8 cellular contexts compared by ENCODE assay signal in the genomic region with DNA sequence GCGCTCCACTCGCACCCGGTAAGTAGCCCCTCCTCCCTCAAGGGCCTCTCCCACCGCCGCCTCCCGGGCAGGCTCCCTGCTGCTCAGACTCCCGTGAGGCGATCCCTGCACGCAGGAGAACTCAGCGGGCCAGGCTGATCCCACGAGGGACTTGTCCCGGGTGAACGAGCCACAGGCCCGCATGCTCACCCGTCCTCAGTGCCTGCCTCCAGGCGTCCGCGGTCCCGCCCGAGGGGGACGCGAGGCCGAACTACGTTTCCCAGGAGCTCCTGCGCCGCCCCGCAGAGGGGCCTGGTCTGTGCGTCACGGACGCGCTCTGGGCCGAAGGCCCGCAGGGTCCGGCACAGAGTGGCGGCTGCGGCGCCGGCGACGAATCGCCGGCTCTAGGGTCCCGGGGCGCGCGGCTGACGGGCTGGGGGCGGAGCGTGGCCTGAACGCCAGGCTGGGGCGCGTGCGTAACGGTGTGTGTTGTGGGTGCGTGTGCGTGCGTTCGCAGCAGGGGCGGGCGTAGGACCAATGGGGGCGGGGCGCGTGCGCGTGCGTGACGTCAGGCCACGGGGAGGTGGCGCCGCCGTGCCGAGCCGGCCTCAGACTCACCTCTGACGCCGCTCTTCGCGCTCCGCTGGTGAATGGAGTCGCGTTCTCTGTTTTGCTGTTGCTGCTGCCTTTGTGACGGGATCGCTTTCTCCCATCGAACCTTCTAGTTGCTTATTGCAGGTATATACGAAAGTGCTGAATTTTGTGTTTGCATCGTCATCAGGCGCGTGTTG. TPM values are rescaled to one million over a fixed set of nuclear protein-coding genes. Genes with fewer than 3 reads are reported as not detected.
DNase-seq lines count a peak whose midpoint lies in the region; FAIRE-seq and TF ChIP-seq lines count a peak whose summit lies in the region.

Gene ZNF10 (plus strand): TSS at position 590 of the 770 bp plus-strand sequence. CDS start 13,866 bp downstream, outside the sequence.
Gene ZNF891 (minus strand): TSS at position 237 of the 770 bp plus-strand sequence. CDS start 8,356 bp downstream, outside the sequence.

- H3K4me1 ChIP-seq in HAP-1 (peaks cover 2% of the 10 kb centered on the region), MM.1S (ENCODE audit: low read length) (no peaks in the 10 kb centered on the region), SJSA1 (replicated peaks) (no peaks in the 10 kb centered on the region)

- H3K79me2 ChIP-seq in MM.1S (ENCODE audit: low read length), result no peaks in the 10 kb centered on the region

- H3K27ac Mint-ChIP-seq in activated naive CD4-positive, alpha-beta T cell treated with anti-CD3 and anti-CD28 coated beads, Interleukin-2, amount 10 ng/mL, durations not matched to agents 7 days and 5 days, result peak within 1 kb of the TSS; percentile 100

- peaks cover 3% of the 10 kb centered on the region; the same call in 1 of the 2 replicates for H3K36me3 ChIP-seq in HAP-1 (replicated peaks)
- H3K36me3 ChIP-seq in MM.1S (replicated peaks; ENCODE audit: insufficient read depth, low read length), result no peaks in the 10 kb centered on the region
- H3K36me3 ChIP-seq in SJSA1, result no peaks in the 10 kb centered on the region

- peak within 1 kb of the TSS; percentile 86; the same call in 1 of the 2 replicates for H3K27ac ChIP-seq in MM.1S (ENCODE audit: low read length)
- H3K27ac ChIP-seq in SJSA1, result peak within 1 kb of the TSS; percentile 28; the same call in 1 of the 2 replicates

- peak; percentile 31 for FAIRE-seq in G401.6 (lab: Jason Lieb, UNC)

- peak within 1 kb of the TSS; percentile 89 for H3K4me3 ChIP-seq in HAP-1
- H3K4me3 ChIP-seq in MM.1S (ENCODE audit: low read length), result peak within 1 kb of the TSS; percentile 65
- H3K4me3 ChIP-seq in SJSA1, result peak within 1 kb of the TSS; percentile 41

- in situ Hi-C loops in HAP-1 (cut with MboI; ENCODE audit: low sequenced_read_pairs), result no loop called here

- peaks cover 24% of the 10 kb centered on the region for H3K4me1 Mint-ChIP-seq in activated naive CD4-positive, alpha-beta T cell treated with anti-CD3 and anti-CD28 coated beads, Interleukin-2, amount 10 ng/mL, durations not matched to agents 7 days and 5 days

- peak within 1 kb of the TSS; percentile 52 for H3K4me2 ChIP-seq in MM.1S (ENCODE audit: low read depth, low read length)

- TF ChIP-seq CTCF in MM.1S (IDR thresholded peaks at IDR 0.05; ENCODE audit: low read length), result no peak

- no peaks in the 10 kb centered on the region for H3K27me3 Mint-ChIP-seq in activated naive CD4-positive, alpha-beta T cell treated with anti-CD3 and anti-CD28 coated beads, Interleukin-2, amount 10 ng/mL, durations not matched to agents 7 days and 5 days

- H3K4me3 Mint-ChIP-seq in activated naive CD4-positive, alpha-beta T cell treated with anti-CD3 and anti-CD28 coated beads, Interleukin-2, amount 10 ng/mL, durations not matched to agents 7 days and 5 days, result peak within 1 kb of the TSS; percentile 96

- no peaks in the 10 kb centered on the region for H3K9me2 ChIP-seq in MM.1S (replicated peaks; ENCODE audit: insufficient read depth, low read length)

- no peaks in the 10 kb centered on the region for H4K20me1 ChIP-seq in MM.1S (ENCODE audit: insufficient read depth, low read length)

- H3K9ac ChIP-seq in MM.1S (ENCODE audit: low read length), result peak within 1 kb of the TSS; percentile 51; the same call in 1 of the 2 replicates

- H3F3A ChIP-seq in MM.1S (ENCODE audit: insufficient read depth, low read length), result 0 out of 2 replicates have a peak, but pooled peaks cover 5% of the 10 kb centered on the region

- peak; percentile 87 to 97 for DNase-seq in HAP-1 (ENCODE audit: low spot score in 2 of 2)
- DNase-seq in MM.1S, result peak; percentile 79
- peak; percentile 56 to 61 for DNase-seq in SJSA1 (ENCODE audit: low read depth in 1 of 2, low spot score in 2 of 2)
- peak; percentile 96 for DNase-seq in activated naive CD4-positive, alpha-beta T cell treated with anti-CD3 and anti-CD28 coated beads, Interleukin-2, amount 10 ng/mL, durations not matched to agents 7 days and 5 days
- DNase-seq in germinal center (ENCODE audit: low spot score), result peak; percentile 89
- peak; percentile 76 for DNase-seq in non-pigmented ciliary epithelial cell (ENCODE audit: low read depth)
- peak; percentile 92 for DNase-seq in superior temporal gyrus (ENCODE audit: extremely low spot score)

- H3K27me3 ChIP-seq in HAP-1 (ENCODE audit: low read depth) (no peaks in the 10 kb centered on the region), MM.1S (replicated peaks; ENCODE audit: insufficient read depth, low read length) (no peaks in the 10 kb centered on the region), SJSA1 (replicated peaks) (no peaks in the 10 kb centered on the region)

- peaks cover 62% of the 10 kb centered on the region for H3K36me3 Mint-ChIP-seq in activated naive CD4-positive, alpha-beta T cell treated with anti-CD3 and anti-CD28 coated beads, Interleukin-2, amount 10 ng/mL, durations not matched to agents 7 days and 5 days

- H3K9me3 Mint-ChIP-seq in activated naive CD4-positive, alpha-beta T cell treated with anti-CD3 and anti-CD28 coated beads, Interleukin-2, amount 10 ng/mL, durations not matched to agents 7 days and 5 days, result peaks cover 38% of the 10 kb centered on the region

- peak within 1 kb of the TSS; percentile 84 for H2AFZ ChIP-seq in MM.1S (ENCODE audit: low read length)

- CTCF ChIA-PET in activated naive CD4-positive, alpha-beta T cell treated with anti-CD3 and anti-CD28 coated beads, Interleukin-2, amount 10 ng/mL, durations not matched to agents 7 days and 5 days (lab: Charles Lee), result no interaction called here

- peaks cover 9% of the 10 kb centered on the region for H3K9me3 ChIP-seq in HAP-1
- no peaks in the 10 kb centered on the region for H3K9me3 ChIP-seq in MM.1S (replicated peaks; ENCODE audit: insufficient read depth, low read length)
- peaks cover 19% of the 10 kb centered on the region for H3K9me3 ChIP-seq in SJSA1 (replicated peaks)

RNA-seq across cellular contexts. Expression of gene ZNF10, which starts in this region (rescaled TPM):
- total RNA-seq in SJSA1 (2014; rRNA removed; shearing (Covaris generic)), result 0.25 and 0.32 TPM in 2 replicates

RNA-seq across cellular contexts. Expression of gene ZNF891, which starts in this region (rescaled TPM):
- 0.03 and 0.11 TPM in 2 replicates for total RNA-seq in SJSA1 (2014; rRNA removed; shearing (Covaris generic))

Comparison
In these comparisons a context has a peak if more than half of its experiments do, and no peak if none do; other contexts are left out.
1. Peak in every context shown above with its lines: DNase-seq, H3K4me3 ChIP-seq and H3K27ac ChIP-seq.
2. Peak in DNase-seq, H3K4me3 ChIP-seq and H3K27ac ChIP-seq in SJSA1; RNA of the genes that start here not detected or under 1 TPM.